In genomic region chr17:8375738-8376259, GRCh38 we compare ENCODE assay signal across 8 cellular contexts. TPM values are rescaled to one million over a fixed set of nuclear protein-coding genes. Genes with fewer than 3 reads are reported as not detected.
DNase-seq lines count a peak whose midpoint lies in the region; ATAC-seq and TF ChIP-seq lines count a peak whose summit lies in the region.

No MANE protein-coding gene starts in this region.

- POLR2A ChIA-PET in activated CD4-positive, alpha-beta T cell treated with anti-CD3 and anti-CD28 coated beads, Interleukin-2, amount 10 ng/mL, durations not matched to agents 7 days and 5 days (lab: Charles Lee), result no interaction called here

- no peak for TF ChIP-seq CTCF in natural killer cell (IDR thresholded peaks at IDR 0.05)

- H3K27me3 Mint-ChIP-seq in activated CD4-positive, alpha-beta T cell treated with anti-CD3 and anti-CD28 coated beads, Interleukin-2, amount 10 ng/mL, durations not matched to agents 7 days and 5 days, result no peaks in the 10 kb centered on the region
- H3K27me3 Mint-ChIP-seq in natural killer cell (ENCODE audit: low read depth in 2 of 2), result no peaks in the 10 kb centered on the region

- peak overlapping the region; percentile 92 for H3K27ac ChIP-seq in epithelial cell of prostate

- DNase-seq in activated CD4-positive, alpha-beta T cell treated with anti-CD3 and anti-CD28 coated beads, Interleukin-2, amount 10 ng/mL, durations not matched to agents 7 days and 5 days, result no peak
- no peak for DNase-seq in activated CD4-positive, alpha-beta T cell treated with anti-CD3 and anti-CD28 coated beads, Interleukin-2, amount 50 U/mL, for 4 hours
- DNase-seq in SHP77 treated with DMSO at 0.1 percent for 48 hours (lab: John Stamatoyannopoulos, UW), result peak; percentile 58
- DNase-seq in epithelial cell of prostate (ENCODE audit: low read depth, low spot score), result no peak
- no peak for DNase-seq in natural killer cell
- DNase-seq in NOMO-1 treated with dmso at 0.1 percent for 144 hours (lab: John Stamatoyannopoulos, UW; ENCODE audit: unreplicated experiment), result no peak

- no peaks in the 10 kb centered on the region for H3K9me3 Mint-ChIP-seq in activated CD4-positive, alpha-beta T cell treated with anti-CD3 and anti-CD28 coated beads, Interleukin-2, amount 10 ng/mL, durations not matched to agents 7 days and 5 days
- H3K9me3 Mint-ChIP-seq in natural killer cell, result no peaks in the 10 kb centered on the region

- intact Hi-C loops in natural killer cell (cut with micrococcal nuclease), result no loop called here

- peaks cover 43% of the 10 kb centered on the region for H3K36me3 Mint-ChIP-seq in activated CD4-positive, alpha-beta T cell treated with anti-CD3 and anti-CD28 coated beads, Interleukin-2, amount 10 ng/mL, durations not matched to agents 7 days and 5 days (ENCODE audit: low read depth)
- H3K36me3 Mint-ChIP-seq in natural killer cell, result peaks cover 8% of the 10 kb centered on the region

- peaks cover 52% of the 10 kb centered on the region for H3K4me1 Mint-ChIP-seq in activated CD4-positive, alpha-beta T cell treated with anti-CD3 and anti-CD28 coated beads, Interleukin-2, amount 10 ng/mL, durations not matched to agents 7 days and 5 days
- peaks cover 37 to 38% of the 10 kb centered on the region in 2 donors for H3K4me1 Mint-ChIP-seq in natural killer cell

- no peak for ATAC-seq in natural killer cell
- no peak for ATAC-seq in HG02885 (IDR thresholded peaks at IDR 0.05; ENCODE audit: poor library complexity, unreplicated experiment)
- no peak for ATAC-seq in HG02970 (IDR thresholded peaks at IDR 0.05; ENCODE audit: low FRiP score, unreplicated experiment)

- H3K27ac Mint-ChIP-seq in activated CD4-positive, alpha-beta T cell treated with anti-CD3 and anti-CD28 coated beads, Interleukin-2, amount 10 ng/mL, durations not matched to agents 7 days and 5 days, result peak overlapping the region; percentile 86
- peak overlapping the region; percentile 79 to 84 for H3K27ac Mint-ChIP-seq in natural killer cell

- H3K4me3 Mint-ChIP-seq in activated CD4-positive, alpha-beta T cell treated with anti-CD3 and anti-CD28 coated beads, Interleukin-2, amount 10 ng/mL, durations not matched to agents 7 days and 5 days, result peak overlapping the region; percentile 77
- peak overlapping the region; percentile 88 for H3K4me3 Mint-ChIP-seq in natural killer cell

- CTCF ChIA-PET in activated CD4-positive, alpha-beta T cell treated with anti-CD3 and anti-CD28 coated beads, Interleukin-2, amount 10 ng/mL, durations not matched to agents 7 days and 5 days (lab: Charles Lee), result interaction anchor here (0.8 to 1.6 kb wide), 4 partner anchors 8 to 68 kb away, joined by 3 to 6 read pairs (median 5); no protein-coding TSS in a partner anchor

RNA-seq across cellular contexts. Expression of gene RPL26, which starts 7.2 kb away (rescaled TPM):
- 1,000 to 10,000 TPM; 2,050 to 2,305 TPM for total RNA-seq in activated CD4-positive, alpha-beta T cell treated with anti-CD3 and anti-CD28 coated beads, Interleukin-2, amount 10 ng/mL, durations not matched to agents 7 days and 5 days
- 1,000 to 10,000 TPM; 1,481 to 1,796 (median 1,628) TPM for total RNA-seq in natural killer cell

RNA-seq across cellular contexts. Expression of gene RNF222, which starts 21.8 kb away (rescaled TPM):
- under 1 TPM; 0.10 to 0.12 TPM for total RNA-seq in activated CD4-positive, alpha-beta T cell treated with anti-CD3 and anti-CD28 coated beads, Interleukin-2, amount 10 ng/mL, durations not matched to agents 7 days and 5 days
- total RNA-seq in natural killer cell, result 1 to 10 TPM in 1 of 3 donors, under 1 TPM in 2; 0.35 to 1.1 (median 0.52) TPM

RNA-seq across cellular contexts. Expression of gene ODF4, which starts 36.2 kb away (rescaled TPM):
- not detected for total RNA-seq in activated CD4-positive, alpha-beta T cell treated with anti-CD3 and anti-CD28 coated beads, Interleukin-2, amount 10 ng/mL, durations not matched to agents 7 days and 5 days
- not detected for total RNA-seq in natural killer cell

RNA-seq across cellular contexts. Expression of gene NDEL1, which starts 59.9 kb away (rescaled TPM):
- 10 to 100 TPM; 59.7 to 65.5 TPM for total RNA-seq in activated CD4-positive, alpha-beta T cell treated with anti-CD3 and anti-CD28 coated beads, Interleukin-2, amount 10 ng/mL, durations not matched to agents 7 days and 5 days
- total RNA-seq in natural killer cell, result 100 to 1,000 TPM; 174 to 219 (median 193) TPM
